ENCODE assay signal across 13 cellular contexts in genomic region chr14:91375748-91376452, GRCh38. TPM values are rescaled to one million over a fixed set of nuclear protein-coding genes. Genes with fewer than 3 reads are reported as not detected.
DNase-seq lines count a peak whose midpoint lies in the region; ATAC-seq lines count a peak whose summit lies in the region.
"Had no signal": no experiment of that assay in that cellular context is flagged by ENCODE, and none has a peak within 500 bp of the region (broad histone marks: within the 10 kb centered on the region; RNA-seq: fewer than 3 reads in every experiment).

No MANE protein-coding gene starts in this region.

- no peaks in the 10 kb centered on the region for H3K9me3 Mint-ChIP-seq in activated naive CD4-positive, alpha-beta T cell treated with anti-CD3 and anti-CD28 coated beads for 36 hours
- H3K9me3 Mint-ChIP-seq in central memory CD8-positive, alpha-beta T cell, result no peaks in the 10 kb centered on the region
- H3K9me3 Mint-ChIP-seq in stimulated activated memory B cell treated with anti-CD40 and anti-IgM and Interleukin-4, amounts not matched to agents 10 μg/mL and 1 μg/mL and 100 μg/mL, for 72 hours, result no peaks in the 10 kb centered on the region
- H3K9me3 Mint-ChIP-seq: HFFc6 had no signal

- no peak overlapping the region for H3K4me3 Mint-ChIP-seq in activated naive CD4-positive, alpha-beta T cell treated with anti-CD3 and anti-CD28 coated beads for 36 hours
- H3K4me3 Mint-ChIP-seq in central memory CD8-positive, alpha-beta T cell, result peak overlapping the region; percentile 75
- no peak overlapping the region for H3K4me3 Mint-ChIP-seq in stimulated activated memory B cell treated with anti-CD40 and anti-IgM and Interleukin-4, amounts not matched to agents 10 μg/mL and 1 μg/mL and 100 μg/mL, for 72 hours
- H3K4me3 Mint-ChIP-seq: HFFc6 had no signal

- H3K9me3 ChIP-seq in NT2/D1 (ENCODE audit: insufficient read depth, low read length), result no peaks in the 10 kb centered on the region
- H3K9me3 ChIP-seq: mucosa of descending colon, right atrium auricular region, SK-N-SH had no signal

- peak overlapping the region; percentile 50 for H3K27ac Mint-ChIP-seq in activated naive CD4-positive, alpha-beta T cell treated with anti-CD3 and anti-CD28 coated beads for 36 hours
- H3K27ac Mint-ChIP-seq in central memory CD8-positive, alpha-beta T cell (ENCODE audit: low read depth), result peak overlapping the region; percentile 92
- peak overlapping the region; percentile 94 for H3K27ac Mint-ChIP-seq in stimulated activated memory B cell treated with anti-CD40 and anti-IgM and Interleukin-4, amounts not matched to agents 10 μg/mL and 1 μg/mL and 100 μg/mL, for 72 hours
- H3K27ac Mint-ChIP-seq: HFFc6 had no signal

- peaks cover 3% of the 10 kb centered on the region for H3K36me3 Mint-ChIP-seq in activated naive CD4-positive, alpha-beta T cell treated with anti-CD3 and anti-CD28 coated beads for 36 hours (ENCODE audit: low read depth)
- peaks cover 47% of the 10 kb centered on the region for H3K36me3 Mint-ChIP-seq in central memory CD8-positive, alpha-beta T cell (ENCODE audit: insufficient read depth)
- H3K36me3 Mint-ChIP-seq in stimulated activated memory B cell treated with anti-CD40 and anti-IgM and Interleukin-4, amounts not matched to agents 10 μg/mL and 1 μg/mL and 100 μg/mL, for 72 hours, result peaks cover 16% of the 10 kb centered on the region

- peaks cover 24% of the 10 kb centered on the region for H3K4me1 ChIP-seq in NT2/D1 (ENCODE audit: insufficient read depth, insufficient read length)

- no peaks in the 10 kb centered on the region for H3K36me3 ChIP-seq in NT2/D1 (ENCODE audit: insufficient read depth, insufficient read length, low read length)
- H3K36me3 ChIP-seq: right atrium auricular region had no signal

- DNase-seq in activated naive CD4-positive, alpha-beta T cell treated with anti-CD3 and anti-CD28 coated beads for 36 hours, result no peak
- no peak for DNase-seq in activated naive CD4-positive, alpha-beta T cell treated with Interleukin-2 at 50 U/mL for 16 hours
- no peak for DNase-seq in NT2/D1 (ENCODE audit: low read depth, low spot score)
- DNase-seq in central memory CD8-positive, alpha-beta T cell (ENCODE audit: low spot score in 2 of 2), result no peak
- no peak for DNase-seq in NCI-H1436 treated with DMSO at 0.1 percent for 48 hours (lab: John Stamatoyannopoulos, UW)
- DNase-seq in NCI-H2196 (lab: John Stamatoyannopoulos, UW; ENCODE audit: unreplicated experiment), result no peak
- no peak for DNase-seq in SHP77 treated with DMSO at 0.1 percent for 48 hours (lab: John Stamatoyannopoulos, UW)
- DNase-seq: foreskin fibroblast, HFFc6, SK-N-SH had no signal

- ATAC-seq in central memory CD8-positive, alpha-beta T cell (replicated peaks; ENCODE audit: extremely low read depth, poor library complexity, severe bottlenecking), result no peak
- no peak for ATAC-seq in stimulated activated memory B cell treated with anti-CD40 and anti-IgM and Interleukin-4, amounts not matched to agents 10 μg/mL and 1 μg/mL and 100 μg/mL, for 72 hours

- CTCF ChIA-PET in activated naive CD4-positive, alpha-beta T cell treated with anti-CD3 and anti-CD28 coated beads for 36 hours (lab: Charles Lee), result interaction anchor here (0.7 to 8.3 kb wide), 5 partner anchors 21 to 38 kb away, joined by 3 to 47 read pairs (median 5); no protein-coding TSS in a partner anchor

- intact Hi-C loops in activated naive CD4-positive, alpha-beta T cell treated with anti-CD3 and anti-CD28 coated beads for 36 hours (cut with micrococcal nuclease), result no loop called here

- H3K27me3 Mint-ChIP-seq in activated naive CD4-positive, alpha-beta T cell treated with anti-CD3 and anti-CD28 coated beads for 36 hours (ENCODE audit: low read depth), result no peaks in the 10 kb centered on the region
- no peaks in the 10 kb centered on the region for H3K27me3 Mint-ChIP-seq in central memory CD8-positive, alpha-beta T cell
- no peaks in the 10 kb centered on the region for H3K27me3 Mint-ChIP-seq in stimulated activated memory B cell treated with anti-CD40 and anti-IgM and Interleukin-4, amounts not matched to agents 10 μg/mL and 1 μg/mL and 100 μg/mL, for 72 hours

- H3K4me3 ChIP-seq in NT2/D1 (ENCODE audit: insufficient read length, low read depth), result no peak overlapping the region
- H3K4me3 ChIP-seq: mucosa of descending colon, right atrium auricular region had no signal

- H3K9ac ChIP-seq in NT2/D1 (ENCODE audit: insufficient read length, low read depth), result peak overlapping the region; percentile 36
- H3K9ac ChIP-seq: SK-N-SH had no signal

- no peaks in the 10 kb centered on the region for H3K27me3 ChIP-seq in NT2/D1 (ENCODE audit: insufficient read depth, insufficient read length)
- H3K27me3 ChIP-seq: right atrium auricular region had no signal

- H3K4me1 Mint-ChIP-seq in activated naive CD4-positive, alpha-beta T cell treated with anti-CD3 and anti-CD28 coated beads for 36 hours (ENCODE audit: low read depth), result peaks cover 99% of the 10 kb centered on the region
- peaks cover 98% of the 10 kb centered on the region for H3K4me1 Mint-ChIP-seq in central memory CD8-positive, alpha-beta T cell
- H3K4me1 Mint-ChIP-seq in stimulated activated memory B cell treated with anti-CD40 and anti-IgM and Interleukin-4, amounts not matched to agents 10 μg/mL and 1 μg/mL and 100 μg/mL, for 72 hours, result peaks cover 100% of the 10 kb centered on the region

RNA-seq across cellular contexts. Expression of gene CCDC88C, which starts 41.7 kb away (rescaled TPM):
- total RNA-seq in activated naive CD4-positive, alpha-beta T cell treated with anti-CD3 and anti-CD28 coated beads for 36 hours, result 10 to 100 TPM; 76.0 to 83.3 TPM
